Comparison of ENCODE assay signal across 8 cellular contexts in genomic region chr11:119533931-119534694, GRCh38.
DNase-seq lines count a peak whose midpoint lies in the region; ATAC-seq and TF ChIP-seq lines count a peak whose summit lies in the region.

No MANE protein-coding gene starts in this region.

- TF ChIP-seq CTCF in lower lobe of right lung (IDR thresholded peaks at IDR 0.05), result peak; percentile 81

- peak; percentile 85 for DNase-seq in DMS53 (lab: John Stamatoyannopoulos, UW)
- DNase-seq in NCI-H526 (lab: John Stamatoyannopoulos, UW), result peak; percentile 81 to 96
- DNase-seq in activated CD4-positive, alpha-beta T cell treated with anti-CD3 and anti-CD28 coated beads, Interleukin-2, amount 50 U/mL, for 24 hours (ENCODE audit: low read depth in 1 of 2, low spot score in 1 of 2), result peak; percentile 23 to 46
- DNase-seq in effector CD8-positive, alpha-beta T cell (lab: John Stamatoyannopoulos, UW), result peak; percentile 11
- DNase-seq in lower lobe of right lung, result peak; percentile 82
- DNase-seq in stimulated activated CD8-positive, alpha-beta memory T cell treated with anti-CD3 and anti-CD28 coated beads, Interleukin-15, amount 100 ng/mL, for 24 hours (ENCODE audit: low read depth), result peak; percentile 40

- peaks cover 4% of the 10 kb centered on the region for H3K4me1 ChIP-seq in lower lobe of right lung

- H3K36me3 ChIP-seq in lower lobe of right lung, result no peaks in the 10 kb centered on the region

- no peak overlapping the region for H3K4me3 ChIP-seq in lower lobe of right lung

- no peak overlapping the region for H3K27ac ChIP-seq in lower lobe of right lung

- ATAC-seq in HG02759 (IDR thresholded peaks at IDR 0.05; ENCODE audit: unreplicated experiment), result peak; percentile 75
- peak; percentile 84 to 88 for ATAC-seq in lower lobe of right lung
- ATAC-seq in HG02884 (IDR thresholded peaks at IDR 0.05; ENCODE audit: unreplicated experiment), result no peak

- no peaks in the 10 kb centered on the region for H3K9me3 ChIP-seq in lower lobe of right lung

- intact Hi-C loops in lower lobe of right lung (cut with DNase I), result no loop called here

- H3K27me3 ChIP-seq in lower lobe of right lung (ENCODE audit: low read depth), result no peaks in the 10 kb centered on the region

Comparison
In these comparisons a context has a peak if more than half of its experiments do, and no peak if none do; other contexts are left out.
1. DNase-seq: peak in every context shown above with its lines; median percentile 88 in NCI-H526; 85 in DMS53; 82 in lower lobe of right lung; 40 in stimulated activated CD8-positive, alpha-beta memory T cell treated with anti-CD3 and anti-CD28 coated beads, Interleukin-15, amount 100 ng/mL, for 24 hours; 34 in activated CD4-positive, alpha-beta T cell treated with anti-CD3 and anti-CD28 coated beads, Interleukin-2, amount 50 U/mL, for 24 hours; 11 in effector CD8-positive, alpha-beta T cell.